26 cellular contexts compared by ENCODE assay signal in genomic region chr2:26459991-26460612, GRCh38. TPM values are rescaled to one million over a fixed set of nuclear protein-coding genes. Genes with fewer than 3 reads are reported as not detected.
DNase-seq lines count a peak whose midpoint lies in the region; ATAC-seq and TF ChIP-seq lines count a peak whose summit lies in the region.
"Had no signal": no experiment of that assay in that cellular context is flagged by ENCODE, and none has a peak within 500 bp of the region (broad histone marks: within the 10 kb centered on the region; RNA-seq: fewer than 3 reads in every experiment).

No MANE protein-coding gene starts in this region.

- no peaks in the 10 kb centered on the region for H3K36me3 Mint-ChIP-seq in GM23338 (ENCODE audit: low read depth)
- no peaks in the 10 kb centered on the region for H3K36me3 Mint-ChIP-seq in endothelial cell (ENCODE audit: low read depth, unreplicated experiment)
- H3K36me3 Mint-ChIP-seq in CD8-positive, alpha-beta T cell = no peaks in the 10 kb centered on the region

- H3K9me2 ChIP-seq in GM23338 (ENCODE audit: insufficient read depth) = no peaks in the 10 kb centered on the region
- H3K9me2 ChIP-seq: SK-N-SH had no signal

- TF ChIP-seq CTCF in GM23338 (conservative IDR thresholded peaks at IDR 0.05; ENCODE audit: low read depth in 2 of 2) (peak; percentile 30 to 45), right lobe of liver (IDR thresholded peaks at IDR 0.05) (no peak), endothelial cell (IDR thresholded peaks at IDR 0.05; ENCODE audit: unreplicated experiment) (no peak)
- TF ChIP-seq CTCF in CD8-positive, alpha-beta T cell (IDR thresholded peaks at IDR 0.05) = no peak

- H3K9me3 ChIP-seq in right lobe of liver = no peaks in the 10 kb centered on the region
- H3K9me3 ChIP-seq in CD8-positive, alpha-beta T cell (ENCODE audit: low read length) = no peaks in the 10 kb centered on the region
- H3K9me3 ChIP-seq: adrenal gland, psoas muscle, SK-N-SH had no signal

- H3K79me2 ChIP-seq in GM23338 (replicated peaks; ENCODE audit: insufficient read depth) = no peaks in the 10 kb centered on the region
- H3K79me2 ChIP-seq: hepatocyte had no signal

- no peaks in the 10 kb centered on the region for H3K4me1 ChIP-seq in GM23338 (ENCODE audit: insufficient read depth)
- H3K4me1 ChIP-seq in right lobe of liver = peaks cover 0 to 9% (median 0%) of the 10 kb centered on the region in 4 donors
- no peaks in the 10 kb centered on the region for H3K4me1 ChIP-seq in CD8-positive, alpha-beta T cell (ENCODE audit: insufficient read depth, low read length)

- intact Hi-C loops in right lobe of liver (cut with DNase I) = no loop called here
- intact Hi-C loops in CD8-positive, alpha-beta T cell (cut with DNase I, micrococcal nuclease) = no loop called here

- H3K4me2 ChIP-seq in GM23338 = no peak overlapping the region
- H3K4me2 ChIP-seq: hepatocyte, KMS-11, SK-N-SH had no signal

- no peak overlapping the region for H2AFZ ChIP-seq in GM23338
- H2AFZ ChIP-seq: hepatocyte had no signal

- H4K20me1 ChIP-seq in GM23338 (replicated peaks; ENCODE audit: insufficient read depth) = no peaks in the 10 kb centered on the region

- H3K9me3 Mint-ChIP-seq in GM23338 (no peaks in the 10 kb centered on the region), endothelial cell (ENCODE audit: unreplicated experiment) (no peaks in the 10 kb centered on the region)
- no peaks in the 10 kb centered on the region for H3K9me3 Mint-ChIP-seq in CD8-positive, alpha-beta T cell
- H3K9me3 Mint-ChIP-seq: activated T-helper 17 cell treated with anti-CD3 and anti-CD28 coated beads, Interleukin-2, amount 50 U/mL, for 72 hours; effector memory CD8-positive, alpha-beta T cell; nephron had no signal

- POLR2A ChIA-PET in CD8-positive, alpha-beta T cell (lab: Charles Lee) = no interaction called here

- H3K27me3 Mint-ChIP-seq in GM23338 (ENCODE audit: insufficient read depth, low read depth, poor library complexity) = peaks cover 16% of the 10 kb centered on the region
- H3K27me3 Mint-ChIP-seq in endothelial cell (ENCODE audit: unreplicated experiment) = peaks cover 2% of the 10 kb centered on the region
- H3K27me3 Mint-ChIP-seq in CD8-positive, alpha-beta T cell (ENCODE audit: low read depth) = no peaks in the 10 kb centered on the region
- H3K27me3 Mint-ChIP-seq: activated T-helper 17 cell treated with anti-CD3 and anti-CD28 coated beads, Interleukin-2, amount 50 U/mL, for 72 hours; effector memory CD8-positive, alpha-beta T cell had no signal

- no peaks in the 10 kb centered on the region for H3F3A ChIP-seq in GM23338 (replicated peaks; ENCODE audit: low read depth)

- CTCF ChIA-PET in CD8-positive, alpha-beta T cell (lab: Charles Lee) = no interaction called here

- H3K4me3 ChIP-seq in GM23338 (no peak overlapping the region), right lobe of liver (no peak overlapping the region)
- no peak overlapping the region for H3K4me3 ChIP-seq in CD8-positive, alpha-beta T cell (ENCODE audit: low read depth, low read length)
- H3K4me3 ChIP-seq: adrenal gland, hepatocyte, psoas muscle had no signal

- WGBS in right lobe of liver (ENCODE audit: insufficient coverage, low coverage, low lambda C conversion rate, missing lambda C conversion rate) = 82% methylated on average over 8 of the region's 15 CpGs

- H3K27ac Mint-ChIP-seq in GM23338 (peak overlapping the region; percentile 47; the same call in 1 of the 2 replicates), endothelial cell (ENCODE audit: unreplicated experiment) (no peak overlapping the region)
- H3K27ac Mint-ChIP-seq in CD8-positive, alpha-beta T cell = no peak overlapping the region
- H3K27ac Mint-ChIP-seq: activated T-helper 17 cell treated with anti-CD3 and anti-CD28 coated beads, Interleukin-2, amount 50 U/mL, for 72 hours; effector memory CD8-positive, alpha-beta T cell; nephron had no signal

- no peak for TF ChIP-seq POLR2A in right lobe of liver (IDR thresholded peaks at IDR 0.05)

- no peaks in the 10 kb centered on the region for H3K27me3 ChIP-seq in GM23338 (ENCODE audit: insufficient read depth)
- H3K27me3 ChIP-seq in right lobe of liver = no peaks in the 10 kb centered on the region
- no peaks in the 10 kb centered on the region for H3K27me3 ChIP-seq in CD8-positive, alpha-beta T cell (ENCODE audit: insufficient read depth, low read length)
- H3K27me3 ChIP-seq: adrenal gland, hepatocyte had no signal

- H3K36me3 ChIP-seq in GM23338 (ENCODE audit: insufficient read depth) (no peaks in the 10 kb centered on the region), right lobe of liver (no peaks in the 10 kb centered on the region)
- H3K36me3 ChIP-seq in CD8-positive, alpha-beta T cell (ENCODE audit: insufficient read depth, low read length) = no peaks in the 10 kb centered on the region
- H3K36me3 ChIP-seq: adrenal gland had no signal

- H3K27ac ChIP-seq in GM23338 (ENCODE audit: low read depth) = no peak overlapping the region
- no peak overlapping the region for H3K27ac ChIP-seq in right lobe of liver
- H3K27ac ChIP-seq in CD8-positive, alpha-beta T cell (ENCODE audit: low read depth, low read length) = no peak overlapping the region
- H3K27ac ChIP-seq: adrenal gland, hepatocyte, KMS-11, psoas muscle had no signal

- DNase-seq in AG20443 (ENCODE audit: low spot score) (peak; percentile 38), GM23338 (ENCODE audit: low spot score) (peak; percentile 36), cerebellar cortex (ENCODE audit: low spot score) (peak; percentile 12), right lobe of liver (peak in 2 of 3 donors; percentile 33 to 38), endothelial cell (ENCODE audit: low spot score) (no peak), hepatic stellate cell (ENCODE audit: low spot score) (no peak), iPS-NIHi7 (ENCODE audit: extremely low spot score) (no peak)
- no peak for DNase-seq in CD8-positive, alpha-beta T cell
- DNase-seq: C1 segment of cervical spinal cord; central memory CD4-positive, alpha-beta T cell; effector memory CD8-positive, alpha-beta T cell; GF-D8; mesenchymal stem cell; NCI-H1930; SK-N-SH; stimulated activated CD4-positive, alpha-beta T cell treated with anti-CD3 and anti-CD28 coated beads, Interleukin-4, amount 100 ng/mL, for 4 hours; T-helper 9 cell had no signal

- ATAC-seq in GM23338 (peak; percentile 5), right lobe of liver (no peak)
- ATAC-seq in CD8-positive, alpha-beta T cell = no peak
- ATAC-seq: activated T-helper 17 cell treated with anti-CD3 and anti-CD28 coated beads, Interleukin-2, amount 50 U/mL, for 72 hours; effector memory CD8-positive, alpha-beta T cell; psoas muscle had no signal

- no peak overlapping the region for H3K4me3 Mint-ChIP-seq in GM23338
- H3K4me3 Mint-ChIP-seq in endothelial cell (ENCODE audit: unreplicated experiment) = no peak overlapping the region
- no peak overlapping the region for H3K4me3 Mint-ChIP-seq in CD8-positive, alpha-beta T cell
- H3K4me3 Mint-ChIP-seq: activated T-helper 17 cell treated with anti-CD3 and anti-CD28 coated beads, Interleukin-2, amount 50 U/mL, for 72 hours; effector memory CD8-positive, alpha-beta T cell; nephron had no signal

- H3K4me1 Mint-ChIP-seq in GM23338 (peaks cover 19% of the 10 kb centered on the region), endothelial cell (ENCODE audit: unreplicated experiment) (peaks cover 15% of the 10 kb centered on the region)
- no peaks in the 10 kb centered on the region for H3K4me1 Mint-ChIP-seq in CD8-positive, alpha-beta T cell (ENCODE audit: low read depth)
- H3K4me1 Mint-ChIP-seq: activated T-helper 17 cell treated with anti-CD3 and anti-CD28 coated beads, Interleukin-2, amount 50 U/mL, for 72 hours; nephron had no signal

TF ChIP-seq in GM23338, 12 proteins besides CTCF, POLR2A, EP300 and RAD21 (continues in another document):
- TF ChIP-seq STAT1 (IDR thresholded peaks at IDR 0.05; ENCODE audit: unreplicated experiment) (no peak), REST (IDR thresholded peaks at IDR 0.05; ENCODE audit: unreplicated experiment) (no peak), EZH2 (IDR thresholded peaks at IDR 0.05; ENCODE audit: low read depth, unreplicated experiment) (no peak), NANOG (IDR thresholded peaks at IDR 0.05; ENCODE audit: borderline replicate concordance) (no peak), JUNB (IDR thresholded peaks at IDR 0.05; ENCODE audit: unreplicated experiment) (no peak), POLR2AphosphoS5 (IDR thresholded peaks at IDR 0.05; ENCODE audit: low read depth) (no peak), ZNF331 (CRISPR knock-in tag; IDR thresholded peaks at IDR 0.05; ENCODE audit: low read depth) (no peak)

RNA-seq across cellular contexts. Expression of gene OTOF, which starts 17.8 kb away (rescaled TPM):
- 0.21 TPM in 1 of 2 replicates, not detected in the other for total RNA-seq in GM23338 (2014; rRNA removed; shearing (Covaris generic))
- 0.23 TPM in 1 of 2 replicates, not detected in the other for polyA plus RNA-seq in GM23338 (2016; fragmentation: Nextera tagmentation; extraction: Ambion mirVana)
- total RNA-seq in right lobe of liver (under 1 TPM in 2 of 6 experiments, not detected in 4; 0.06 to 0.12 TPM), endothelial cell (ENCODE audit: unreplicated experiment) (0.13 TPM)
- total RNA-seq in CD8-positive, alpha-beta T cell = under 1 TPM; 0.41 to 0.47 TPM
- total RNA-seq: fibroblast of lung had no signal
- polyA plus RNA-seq: fibroblast of lung, SK-N-SH had no signal

RNA-seq across cellular contexts. Expression of gene DRC1, which starts 58.4 kb away (rescaled TPM):
- not detected in 2 replicates for total RNA-seq in GM23338 (2014; rRNA removed; shearing (Covaris generic))
- 0.45 TPM in 1 of 2 replicates, not detected in the other for polyA plus RNA-seq in GM23338 (2016; fragmentation: Nextera tagmentation; extraction: Ambion mirVana)
- under 1 TPM in 2 of 6 experiments, not detected in 4; 0.31 TPM for total RNA-seq in right lobe of liver
- total RNA-seq in endothelial cell (ENCODE audit: unreplicated experiment) = 0.36 TPM
- not detected for total RNA-seq in CD8-positive, alpha-beta T cell
- total RNA-seq: activated CD8-positive, alpha-beta memory T cell treated with anti-CD3 and anti-CD28 coated beads for 36 hours; activated T-helper 17 cell treated with anti-CD3 and anti-CD28 coated beads, Interleukin-2, amount 50 U/mL, for 72 hours; hepatocyte; ureter had no signal

Comparison
In these comparisons a context has a peak if more than half of its experiments do, and no peak if none do; other contexts are left out.
1. DNase-seq: peak in AG20443 (single experiment), GM23338 (single experiment), cerebellar cortex (single experiment) and right lobe of liver (2 of 3); none in endothelial cell (single experiment), CD8-positive, alpha-beta T cell (0 of 7), hepatic stellate cell (single experiment) and iPS-NIHi7 (single experiment).
2. CTCF ChIP-seq: peak in GM23338 (2 of 2); none in right lobe of liver (0 of 4), endothelial cell (single experiment) and CD8-positive, alpha-beta T cell (single experiment).